28 cellular contexts compared by ENCODE assay signal in genomic region chr20:17921774-17922173, GRCh38.
"Had no signal": no experiment of that assay in that cellular context is flagged by ENCODE, and none has a peak within 500 bp of the region (broad histone marks: within the 10 kb centered on the region; RNA-seq: fewer than 3 reads in every experiment).

No MANE protein-coding gene starts in this region.

- H3K4me1 ChIP-seq: vagina had no signal

- H3K4me3 ChIP-seq: esophagus muscularis mucosa, left ventricle myocardium inferior, lung, ovary, skin epidermis, thoracic aorta, upper lobe of left lung, vagina had no signal

- H3K27me3 ChIP-seq: esophagus muscularis mucosa, ovary, upper lobe of left lung, vagina had no signal

- DNase-seq: activated CD4-positive, alpha-beta T cell treated with anti-CD3 and anti-CD28 coated beads for 1 hour; activated CD4-positive, alpha-beta T cell treated with anti-CD3 and anti-CD28 coated beads, Interleukin-2, amount 10 ng/mL, durations not matched to agents 7 days and 5 days; activated CD8-positive, alpha-beta T cell treated with anti-CD3 and anti-CD28 coated beads for 36 hours; activated naive CD8-positive, alpha-beta T cell treated with anti-CD3 and anti-CD28 coated beads, Interleukin-2, amount 50 U/mL, for 24 hours; activated T-cell treated with anti-CD3 and anti-CD28 coated beads, Interleukin-2, amount 50 U/mL, for 48 hours; amygdala; caudate nucleus; dermis blood vessel endothelial cell; effector CD4-positive, alpha-beta T cell; left ventricle myocardium inferior; naive B cell; ovary; stimulated activated CD4-positive, alpha-beta T cell treated with anti-CD3 and anti-CD28 coated beads, Interleukin-4, amount 100 ng/mL, for 24 hours; T-helper 9 cell; upper lobe of left lung had no signal

- H3K4me1 Mint-ChIP-seq: activated naive CD4-positive, alpha-beta T cell treated with anti-CD3 and anti-CD28 coated beads, Interleukin-2, amount 50 U/mL, for 24 hours; activated naive CD8-positive, alpha-beta T cell treated with anti-CD3 and anti-CD28 coated beads, Interleukin-2, amount 50 U/mL, for 24 hours; naive B cell; stimulated activated effector memory CD8-positive, alpha-beta T cell treated with anti-CD3 and anti-CD28 coated beads, Interleukin-12 subunit alpha, Interleukin-12 subunit beta, amount 100 ng/mL, for 72 hours had no signal

- H3K27ac ChIP-seq: esophagus muscularis mucosa, left ventricle myocardium inferior, ovary, thoracic aorta, upper lobe of left lung, vagina had no signal

- H3K9me3 Mint-ChIP-seq: activated CD4-positive, alpha-beta T cell treated with anti-CD3 and anti-CD28 coated beads, Interleukin-2, amount 10 ng/mL, durations not matched to agents 7 days and 5 days; activated CD8-positive, alpha-beta T cell treated with anti-CD3 and anti-CD28 coated beads for 36 hours; activated naive CD4-positive, alpha-beta T cell treated with anti-CD3 and anti-CD28 coated beads, Interleukin-2, amount 50 U/mL, for 24 hours; activated naive CD8-positive, alpha-beta T cell treated with anti-CD3 and anti-CD28 coated beads, Interleukin-2, amount 50 U/mL, for 24 hours; activated T-helper 2 cell treated with anti-CD3 and anti-CD28 coated beads, Interferon-gamma antibody, Interleukin-2, Interleukin-4, amounts not matched to agents 10 μg/mL and 5 μg/mL and 100 μg/mL, durations not matched to agents 14 hours and 24 hours and 36 hours; naive B cell; stimulated activated effector memory CD8-positive, alpha-beta T cell treated with anti-CD3 and anti-CD28 coated beads, Interleukin-12 subunit alpha, Interleukin-12 subunit beta, amount 100 ng/mL, for 72 hours; stimulated activated naive CD8-positive, alpha-beta T cell treated with anti-CD3 and anti-CD28 coated beads, Interleukin-15, Interleukin-2, amounts not matched to agents 100 ng/mL and 50 ng/mL, for 24 hours; T-helper 1 cell treated with Interleukin-12 subunit alpha and Interleukin-12 subunit beta and Interleukin-4 antibody, amounts not matched to agents 30 μg/mL and 1 μg/mL, for 36 hours; WTC11 had no signal

- H3K27me3 Mint-ChIP-seq: activated naive CD4-positive, alpha-beta T cell treated with anti-CD3 and anti-CD28 coated beads, Interleukin-2, amount 50 U/mL, for 24 hours; stimulated activated naive CD8-positive, alpha-beta T cell treated with anti-CD3 and anti-CD28 coated beads, Interleukin-15, Interleukin-2, amounts not matched to agents 100 ng/mL and 50 ng/mL, for 24 hours had no signal

- ATAC-seq: activated CD8-positive, alpha-beta T cell treated with anti-CD3 and anti-CD28 coated beads for 36 hours; activated naive CD8-positive, alpha-beta T cell treated with anti-CD3 and anti-CD28 coated beads, Interleukin-2, amount 50 U/mL, for 24 hours; sciatic nerve; stimulated activated effector memory CD8-positive, alpha-beta T cell treated with anti-CD3 and anti-CD28 coated beads, Interleukin-12 subunit alpha, Interleukin-12 subunit beta, amount 100 ng/mL, for 72 hours; WTC11 had no signal

- H3K27ac Mint-ChIP-seq: activated CD4-positive, alpha-beta T cell treated with anti-CD3 and anti-CD28 coated beads, Interleukin-2, amount 10 ng/mL, durations not matched to agents 7 days and 5 days; activated CD8-positive, alpha-beta T cell treated with anti-CD3 and anti-CD28 coated beads for 36 hours; activated naive CD4-positive, alpha-beta T cell treated with anti-CD3 and anti-CD28 coated beads, Interleukin-2, amount 50 U/mL, for 24 hours; activated naive CD8-positive, alpha-beta T cell treated with anti-CD3 and anti-CD28 coated beads, Interleukin-2, amount 50 U/mL, for 24 hours; activated T-helper 2 cell treated with anti-CD3 and anti-CD28 coated beads, Interferon-gamma antibody, Interleukin-2, Interleukin-4, amounts not matched to agents 10 μg/mL and 5 μg/mL and 100 μg/mL, durations not matched to agents 14 hours and 24 hours and 36 hours; progenitor cell of endocrine pancreas; stimulated activated effector memory CD8-positive, alpha-beta T cell treated with anti-CD3 and anti-CD28 coated beads, Interleukin-12 subunit alpha, Interleukin-12 subunit beta, amount 100 ng/mL, for 72 hours; stimulated activated naive CD8-positive, alpha-beta T cell treated with anti-CD3 and anti-CD28 coated beads, Interleukin-15, Interleukin-2, amounts not matched to agents 100 ng/mL and 50 ng/mL, for 24 hours; T-helper 1 cell treated with Interleukin-12 subunit alpha and Interleukin-12 subunit beta and Interleukin-4 antibody, amounts not matched to agents 30 μg/mL and 1 μg/mL, for 36 hours; WTC11 had no signal

- H3K36me3 Mint-ChIP-seq: activated naive CD4-positive, alpha-beta T cell treated with anti-CD3 and anti-CD28 coated beads, Interleukin-2, amount 50 U/mL, for 24 hours; naive B cell; stimulated activated effector memory CD8-positive, alpha-beta T cell treated with anti-CD3 and anti-CD28 coated beads, Interleukin-12 subunit alpha, Interleukin-12 subunit beta, amount 100 ng/mL, for 72 hours; WTC11 had no signal

- H3K4me3 Mint-ChIP-seq: activated CD4-positive, alpha-beta T cell treated with anti-CD3 and anti-CD28 coated beads, Interleukin-2, amount 10 ng/mL, durations not matched to agents 7 days and 5 days; activated CD8-positive, alpha-beta T cell treated with anti-CD3 and anti-CD28 coated beads for 36 hours; activated naive CD4-positive, alpha-beta T cell treated with anti-CD3 and anti-CD28 coated beads, Interleukin-2, amount 50 U/mL, for 24 hours; activated naive CD8-positive, alpha-beta T cell treated with anti-CD3 and anti-CD28 coated beads, Interleukin-2, amount 50 U/mL, for 24 hours; naive B cell; stimulated activated effector memory CD8-positive, alpha-beta T cell treated with anti-CD3 and anti-CD28 coated beads, Interleukin-12 subunit alpha, Interleukin-12 subunit beta, amount 100 ng/mL, for 72 hours; stimulated activated naive CD8-positive, alpha-beta T cell treated with anti-CD3 and anti-CD28 coated beads, Interleukin-15, Interleukin-2, amounts not matched to agents 100 ng/mL and 50 ng/mL, for 24 hours; T-helper 1 cell treated with Interleukin-12 subunit alpha and Interleukin-12 subunit beta and Interleukin-4 antibody, amounts not matched to agents 30 μg/mL and 1 μg/mL, for 36 hours; WTC11 had no signal

- H3K36me3 ChIP-seq: esophagus muscularis mucosa, left ventricle myocardium inferior, ovary, thoracic aorta, upper lobe of left lung, vagina had no signal

- H3K9me3 ChIP-seq: esophagus muscularis mucosa, left ventricle myocardium inferior, ovary, thoracic aorta, upper lobe of left lung, vagina had no signal
